ENCODE assay signal across 8 cellular contexts in the genomic region with DNA sequence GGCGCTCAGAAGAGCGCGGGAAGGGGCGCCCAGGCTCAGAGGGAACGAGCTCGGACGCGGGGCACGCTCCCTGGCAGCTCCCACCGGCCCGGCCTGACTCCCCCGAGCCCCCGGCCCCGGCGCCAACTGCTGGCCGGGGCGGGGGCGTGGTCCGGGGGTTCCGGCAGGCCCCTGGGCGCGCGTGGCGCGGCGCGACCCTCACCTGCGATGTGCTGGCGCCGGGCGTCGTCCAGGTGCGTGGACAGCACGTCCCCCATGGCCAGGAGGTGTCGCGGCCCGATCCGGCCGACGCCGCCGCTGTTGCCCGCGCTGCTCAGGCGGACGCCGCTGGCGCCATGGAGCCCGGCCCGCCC. TPM values are rescaled to one million over a fixed set of nuclear protein-coding genes. Genes with fewer than 3 reads are reported as not detected.
DNase-seq lines count a peak whose midpoint lies in the region; ATAC-seq, FAIRE-seq and TF ChIP-seq lines count a peak whose summit lies in the region.

No MANE protein-coding gene starts in this region.

- H3K4me1 Mint-ChIP-seq in stimulated activated effector memory CD8-positive, alpha-beta T cell treated with anti-CD3 and anti-CD28 coated beads, Interleukin-12 subunit alpha, Interleukin-12 subunit beta, amount 100 ng/mL, for 72 hours = peaks cover 45% of the 10 kb centered on the region
- peaks cover 42% of the 10 kb centered on the region for H3K4me1 Mint-ChIP-seq in activated T-helper 1 cell treated with anti-CD3 and anti-CD28 coated beads, Interleukin-12 subunit alpha, Interleukin-12 subunit beta, Interleukin-2, Interleukin-4 antibody, amounts not matched to agents 30 ng/mL and 10 ng/mL and 1 ng/mL, durations not matched to agents 14 hours and 24 hours and 36 hours (ENCODE audit: low read depth)

- DNase-seq in left ventricle myocardium superior = no peak
- DNase-seq in stimulated activated effector memory CD8-positive, alpha-beta T cell treated with anti-CD3 and anti-CD28 coated beads, Interleukin-12 subunit alpha, Interleukin-12 subunit beta, amount 100 ng/mL, for 72 hours (ENCODE audit: low spot score in 2 of 2) = no peak
- DNase-seq in GM12891 (ENCODE audit: insufficient read length, low spot score) = no peak
- no peak for DNase-seq in activated T-helper 1 cell treated with anti-CD3 and anti-CD28 coated beads, Interleukin-12 subunit alpha, Interleukin-12 subunit beta, Interleukin-2, Interleukin-4 antibody, amounts not matched to agents 30 ng/mL and 10 ng/mL and 1 ng/mL, durations not matched to agents 14 hours and 24 hours and 36 hours (ENCODE audit: low spot score)
- DNase-seq in RCC 7860 (ENCODE audit: low spot score) = no peak

- peak overlapping the region; percentile 68; the same call in 1 of the 2 replicates for H3K27ac ChIP-seq in HEK293 (ENCODE audit: extremely low read depth, low read depth, low read length)

- H3K27ac Mint-ChIP-seq in stimulated activated effector memory CD8-positive, alpha-beta T cell treated with anti-CD3 and anti-CD28 coated beads, Interleukin-12 subunit alpha, Interleukin-12 subunit beta, amount 100 ng/mL, for 72 hours = no peak overlapping the region
- H3K27ac Mint-ChIP-seq in activated T-helper 1 cell treated with anti-CD3 and anti-CD28 coated beads, Interleukin-12 subunit alpha, Interleukin-12 subunit beta, Interleukin-2, Interleukin-4 antibody, amounts not matched to agents 30 ng/mL and 10 ng/mL and 1 ng/mL, durations not matched to agents 14 hours and 24 hours and 36 hours = no peak overlapping the region

- TF ChIP-seq POLR2A in GM12891 (IDR thresholded peaks at IDR 0.05; ENCODE audit: low read depth, low read length) = no peak

- no peak for FAIRE-seq in GM12891 (lab: Jason Lieb, UNC)
- no peak for FAIRE-seq in RCC 7860 (lab: Jason Lieb, UNC)

- POLR2A ChIA-PET in HEK293 (lab: Yijun Ruan, JAX) = interaction anchor here (1.6 kb wide), 1 partner anchor 11 kb away, joined by 3 read pairs; no protein-coding TSS in a partner anchor

- H3K27me3 Mint-ChIP-seq in activated T-helper 1 cell treated with anti-CD3 and anti-CD28 coated beads, Interleukin-12 subunit alpha, Interleukin-12 subunit beta, Interleukin-2, Interleukin-4 antibody, amounts not matched to agents 30 ng/mL and 10 ng/mL and 1 ng/mL, durations not matched to agents 14 hours and 24 hours and 36 hours (ENCODE audit: insufficient read depth) = no peaks in the 10 kb centered on the region

- peak; percentile 8; the same call in 1 of the 3 replicates for ATAC-seq in SK-N-SH treated with all-trans-retinoic acid at 6 μM for 48 hours
- peak; percentile 0 for ATAC-seq in left ventricle myocardium superior
- ATAC-seq in stimulated activated effector memory CD8-positive, alpha-beta T cell treated with anti-CD3 and anti-CD28 coated beads, Interleukin-12 subunit alpha, Interleukin-12 subunit beta, amount 100 ng/mL, for 72 hours = peak; percentile 48
- no peak for ATAC-seq in HG02588 (IDR thresholded peaks at IDR 0.05; ENCODE audit: unreplicated experiment)

- intact Hi-C loops in left ventricle myocardium superior (cut with micrococcal nuclease) = no loop called here
- intact Hi-C loops in activated T-helper 1 cell treated with anti-CD3 and anti-CD28 coated beads, Interleukin-12 subunit alpha, Interleukin-12 subunit beta, Interleukin-2, Interleukin-4 antibody, amounts not matched to agents 30 ng/mL and 10 ng/mL and 1 ng/mL, durations not matched to agents 14 hours and 24 hours and 36 hours (cut with micrococcal nuclease) = loop anchor here (1.0 to 2.0 kb wide), 2 partner anchors 12 to 344 kb away; no protein-coding TSS in a partner anchor

- no peaks in the 10 kb centered on the region for H3K9me3 Mint-ChIP-seq in stimulated activated effector memory CD8-positive, alpha-beta T cell treated with anti-CD3 and anti-CD28 coated beads, Interleukin-12 subunit alpha, Interleukin-12 subunit beta, amount 100 ng/mL, for 72 hours
- no peaks in the 10 kb centered on the region for H3K9me3 Mint-ChIP-seq in activated T-helper 1 cell treated with anti-CD3 and anti-CD28 coated beads, Interleukin-12 subunit alpha, Interleukin-12 subunit beta, Interleukin-2, Interleukin-4 antibody, amounts not matched to agents 30 ng/mL and 10 ng/mL and 1 ng/mL, durations not matched to agents 14 hours and 24 hours and 36 hours

- TF ChIP-seq CTCF in HEK293 (tag by site-specific recombination; IDR thresholded peaks at IDR 0.05) = no peak

- peaks cover 11% of the 10 kb centered on the region for H3K36me3 Mint-ChIP-seq in stimulated activated effector memory CD8-positive, alpha-beta T cell treated with anti-CD3 and anti-CD28 coated beads, Interleukin-12 subunit alpha, Interleukin-12 subunit beta, amount 100 ng/mL, for 72 hours
- no peaks in the 10 kb centered on the region for H3K36me3 Mint-ChIP-seq in activated T-helper 1 cell treated with anti-CD3 and anti-CD28 coated beads, Interleukin-12 subunit alpha, Interleukin-12 subunit beta, Interleukin-2, Interleukin-4 antibody, amounts not matched to agents 30 ng/mL and 10 ng/mL and 1 ng/mL, durations not matched to agents 14 hours and 24 hours and 36 hours (ENCODE audit: low read depth)

- no peaks in the 10 kb centered on the region for H3K36me3 ChIP-seq in HEK293 (ENCODE audit: control insufficient read depth in 2 of 2, insufficient read depth in 1 of 2, low read length in 2 of 2)

- peaks cover 9% of the 10 kb centered on the region; the same call in 1 of the 2 replicates for H3K4me1 ChIP-seq in HEK293 (ENCODE audit: control insufficient read depth, insufficient read depth, low read length)

- H3K9me3 ChIP-seq in HEK293 (ENCODE audit: control insufficient read depth, insufficient read depth, low read depth, low read length) = no peaks in the 10 kb centered on the region

- H3K4me3 Mint-ChIP-seq in stimulated activated effector memory CD8-positive, alpha-beta T cell treated with anti-CD3 and anti-CD28 coated beads, Interleukin-12 subunit alpha, Interleukin-12 subunit beta, amount 100 ng/mL, for 72 hours = peak overlapping the region; percentile 78
- no peak overlapping the region for H3K4me3 Mint-ChIP-seq in activated T-helper 1 cell treated with anti-CD3 and anti-CD28 coated beads, Interleukin-12 subunit alpha, Interleukin-12 subunit beta, Interleukin-2, Interleukin-4 antibody, amounts not matched to agents 30 ng/mL and 10 ng/mL and 1 ng/mL, durations not matched to agents 14 hours and 24 hours and 36 hours

- H3K4me3 ChIP-seq in HEK293 (ENCODE audit: low read depth, low read length) = peak overlapping the region; percentile 54

- CTCF ChIA-PET in HEK293 (lab: Yijun Ruan, JAX) = interaction anchor here (0.7 to 1.0 kb wide), 3 partner anchors 64 to 353 kb away, joined by 3 to 4 read pairs (median 3); partner anchors contain the start of gene TOR2A

TF ChIP-seq in HEK293, 187 proteins besides CTCF, POLR2A, EP300 and RAD21:
- TF ChIP-seq ZNF664 (tag by site-specific recombination; IDR thresholded peaks at IDR 0.05) (no peak), SP3 (tag by site-specific recombination; IDR thresholded peaks at IDR 0.05) (no peak), ZBTB48 (tag by site-specific recombination; IDR thresholded peaks at IDR 0.05) (no peak), SETDB1 (IDR thresholded peaks at IDR 0.05; ENCODE audit: insufficient read length, low read length) (no peak), ZNF221 (tag by site-specific recombination; IDR thresholded peaks at IDR 0.05; ENCODE audit: borderline replicate concordance) (no peak), ZNF341 (tag by site-specific recombination; IDR thresholded peaks at IDR 0.05; ENCODE audit: low read depth) (no peak)
TF ChIP-seq in HEK293: peak in this region for 0.

TF ChIP-seq in SK-N-SH treated with all-trans-retinoic acid at 6 μM for 48 hours, 23 proteins besides CTCF, POLR2A, EP300 and RAD21 (continues in another document):
- TF ChIP-seq GLIS3 (CRISPR knock-in tag; IDR thresholded peaks at IDR 0.05) (no peak), ZFP30 (CRISPR knock-in tag; IDR thresholded peaks at IDR 0.05) (no peak), ZFP3 (CRISPR knock-in tag; IDR thresholded peaks at IDR 0.05) (no peak), ISL1 (CRISPR knock-in tag; IDR thresholded peaks at IDR 0.05) (no peak), TCF4 (CRISPR knock-in tag; IDR thresholded peaks at IDR 0.05; ENCODE audit: borderline replicate concordance) (no peak)
- TF ChIP-seq, protein P1, sequence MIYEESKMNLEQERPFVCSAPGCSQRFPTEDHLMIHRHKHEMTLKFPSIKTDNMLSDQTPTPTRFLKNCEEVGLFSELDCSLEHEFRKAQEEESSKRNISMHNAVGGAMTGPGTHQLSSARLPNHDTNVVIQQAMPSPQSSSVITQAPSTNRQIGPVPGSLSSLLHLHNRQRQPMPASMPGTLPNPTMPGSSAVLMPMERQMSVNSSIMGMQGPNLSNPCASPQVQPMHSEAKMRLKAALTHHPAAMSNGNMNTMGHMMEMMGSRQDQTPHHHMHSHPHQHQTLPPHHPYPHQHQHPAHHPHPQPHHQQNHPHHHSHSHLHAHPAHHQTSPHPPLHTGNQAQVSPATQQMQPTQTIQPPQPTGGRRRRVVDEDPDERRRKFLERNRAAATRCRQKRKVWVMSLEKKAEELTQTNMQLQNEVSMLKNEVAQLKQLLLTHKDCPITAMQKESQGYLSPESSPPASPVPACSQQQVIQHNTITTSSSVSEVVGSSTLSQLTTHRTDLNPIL (CRISPR knock-in tag; IDR thresholded peaks at IDR 0.05; ENCODE audit: low read depth) = no peak

TF ChIP-seq in GM12891, 5 proteins besides CTCF, POLR2A, EP300 and RAD21:
- TF ChIP-seq TAF1 (IDR thresholded peaks at IDR 0.05; ENCODE audit: low read depth, low read length) (no peak), PAX5 (IDR thresholded peaks at IDR 0.05; ENCODE audit: insufficient read depth, low read length, severe bottlenecking) (no peak), POLR2AphosphoS5 (IDR thresholded peaks at IDR 0.05; ENCODE audit: low read depth, low read length) (no peak), SPI1 (IDR thresholded peaks at IDR 0.05; ENCODE audit: low read depth, low read length) (no peak), POU2F2 (IDR thresholded peaks at IDR 0.05; ENCODE audit: low read depth, low read length) (no peak)
TF ChIP-seq in GM12891: peak in this region for 0.

RNA-seq across cellular contexts. Expression of gene STXBP1, which starts 43.5 kb away (rescaled TPM):
- total RNA-seq in left ventricle myocardium superior = 49.4 TPM
- polyA plus RNA-seq in GM12891 (2012; ENCODE audit: low read depth, missing spikeins) = 0.59 TPM
- 26.1 and 32.9 TPM in 2 replicates for total RNA-seq in activated T-helper 1 cell treated with anti-CD3 and anti-CD28 coated beads, Interleukin-12 subunit alpha, Interleukin-12 subunit beta, Interleukin-2, Interleukin-4 antibody, amounts not matched to agents 30 ng/mL and 10 ng/mL and 1 ng/mL, durations not matched to agents 14 hours and 24 hours and 36 hours
